28 cellular contexts compared by ENCODE assay signal in genomic region chrX:51814066-51814465, GRCh38.
"Had no signal": no experiment of that assay in that cellular context is flagged by ENCODE, and none has a peak within 500 bp of the region (broad histone marks: within the 10 kb centered on the region; RNA-seq: fewer than 3 reads in every experiment).

No MANE protein-coding gene starts in this region.

- H3K4me3 ChIP-seq: neural progenitor cell, ovary, prostate gland, right lobe of liver, sigmoid colon, stomach, thoracic aorta, thyroid gland, tibial nerve, upper lobe of left lung, vagina had no signal

- H3K4me2 ChIP-seq: neural progenitor cell had no signal

- H3K27me3 Mint-ChIP-seq: stimulated activated naive B cell treated with anti-CD40 and anti-IgM and Interleukin-4, amounts not matched to agents 10 μg/mL and 1 μg/mL and 100 μg/mL, for 72 hours; stimulated activated naive CD8-positive, alpha-beta T cell treated with anti-CD3 and anti-CD28 coated beads, Interleukin-15, Interleukin-2, amounts not matched to agents 100 ng/mL and 50 ng/mL, for 24 hours had no signal

- H3K9me3 ChIP-seq: ovary, prostate gland, right lobe of liver, sigmoid colon, stomach, thoracic aorta, thyroid gland, tibial nerve, upper lobe of left lung, vagina had no signal

- H3K27ac Mint-ChIP-seq: natural killer cell; nephron; neural progenitor cell; stimulated activated effector memory CD8-positive, alpha-beta T cell treated with anti-CD3 and anti-CD28 coated beads, Interleukin-12 subunit alpha, Interleukin-12 subunit beta, amount 100 ng/mL, for 72 hours; stimulated activated naive B cell treated with anti-CD40 and anti-IgM and Interleukin-4, amounts not matched to agents 10 μg/mL and 1 μg/mL and 100 μg/mL, for 72 hours; stimulated activated naive CD8-positive, alpha-beta T cell treated with anti-CD3 and anti-CD28 coated beads, Interleukin-15, Interleukin-2, amounts not matched to agents 100 ng/mL and 50 ng/mL, for 24 hours had no signal

- H3K9me3 Mint-ChIP-seq: natural killer cell; stimulated activated effector memory CD8-positive, alpha-beta T cell treated with anti-CD3 and anti-CD28 coated beads, Interleukin-12 subunit alpha, Interleukin-12 subunit beta, amount 100 ng/mL, for 72 hours; stimulated activated naive B cell treated with anti-CD40 and anti-IgM and Interleukin-4, amounts not matched to agents 10 μg/mL and 1 μg/mL and 100 μg/mL, for 72 hours; stimulated activated naive CD8-positive, alpha-beta T cell treated with anti-CD3 and anti-CD28 coated beads, Interleukin-15, Interleukin-2, amounts not matched to agents 100 ng/mL and 50 ng/mL, for 24 hours had no signal

- H3K4me1 Mint-ChIP-seq: nephron, neural progenitor cell had no signal

- H3K36me3 Mint-ChIP-seq: natural killer cell had no signal

- ATAC-seq: natural killer cell; right cardiac atrium; right lobe of liver; stimulated activated effector memory CD8-positive, alpha-beta T cell treated with anti-CD3 and anti-CD28 coated beads, Interleukin-12 subunit alpha, Interleukin-12 subunit beta, amount 100 ng/mL, for 72 hours; stimulated activated naive B cell treated with anti-CD40 and anti-IgM and Interleukin-4, amounts not matched to agents 10 μg/mL and 1 μg/mL and 100 μg/mL, for 72 hours had no signal

- H3K9ac ChIP-seq: neural progenitor cell, parathyroid adenoma had no signal

- H3K27ac ChIP-seq: neural progenitor cell, ovary, parathyroid adenoma, prostate gland, right lobe of liver, sigmoid colon, stomach, thoracic aorta, thyroid gland, tibial nerve, upper lobe of left lung, vagina had no signal

- H3K27me3 ChIP-seq: neural progenitor cell, ovary, sigmoid colon, stomach, thyroid gland, upper lobe of left lung, vagina had no signal

- DNase-seq: natural killer cell; occipital lobe; ovary; posterior cingulate gyrus; right cardiac atrium; right lobe of liver; sigmoid colon; small intestine; stimulated activated CD4-positive, alpha-beta T cell treated with anti-CD3 and anti-CD28 coated beads, Interleukin-15, amount 100 ng/mL, for 24 hours; stimulated activated CD4-positive, alpha-beta T cell treated with anti-CD3 and anti-CD28 coated beads, Interleukin-2, amount 100 ng/mL, for 24 hours; stimulated activated CD4-positive, alpha-beta T cell treated with anti-CD3 and anti-CD28 coated beads, Interleukin-2, amount 100 ng/mL, for 48 hours; stimulated activated CD4-positive, alpha-beta T cell treated with anti-CD3 and anti-CD28 coated beads, Interleukin-4, amount 100 ng/mL, for 24 hours; stimulated activated naive B cell treated with anti-CD40 and anti-IgM and Interleukin-4, amounts not matched to agents 10 μg/mL and 1 μg/mL and 100 μg/mL, for 72 hours; stimulated activated naive CD4-positive, alpha-beta T cell treated with Interleukin-2 at 50 U/mL for 16 hours; stomach; thyroid gland; trophoblast cell had no signal

- FAIRE-seq: small intestine, urothelium cell line had no signal

- H3K36me3 ChIP-seq: neural progenitor cell, ovary, prostate gland, right lobe of liver, sigmoid colon, stomach, thoracic aorta, thyroid gland, tibial nerve, upper lobe of left lung, vagina had no signal

- H3K4me3 Mint-ChIP-seq: natural killer cell; nephron; neural progenitor cell; stimulated activated effector memory CD8-positive, alpha-beta T cell treated with anti-CD3 and anti-CD28 coated beads, Interleukin-12 subunit alpha, Interleukin-12 subunit beta, amount 100 ng/mL, for 72 hours; stimulated activated naive B cell treated with anti-CD40 and anti-IgM and Interleukin-4, amounts not matched to agents 10 μg/mL and 1 μg/mL and 100 μg/mL, for 72 hours; stimulated activated naive CD8-positive, alpha-beta T cell treated with anti-CD3 and anti-CD28 coated beads, Interleukin-15, Interleukin-2, amounts not matched to agents 100 ng/mL and 50 ng/mL, for 24 hours had no signal

- H2AFZ ChIP-seq: neural progenitor cell, parathyroid adenoma had no signal

- H3K4me1 ChIP-seq: neural progenitor cell, parathyroid adenoma, prostate gland, right lobe of liver, sigmoid colon, stomach, thyroid gland, tibial nerve, upper lobe of left lung, vagina had no signal
